ENCODE assay signal across 9 cellular contexts in the genomic region with DNA sequence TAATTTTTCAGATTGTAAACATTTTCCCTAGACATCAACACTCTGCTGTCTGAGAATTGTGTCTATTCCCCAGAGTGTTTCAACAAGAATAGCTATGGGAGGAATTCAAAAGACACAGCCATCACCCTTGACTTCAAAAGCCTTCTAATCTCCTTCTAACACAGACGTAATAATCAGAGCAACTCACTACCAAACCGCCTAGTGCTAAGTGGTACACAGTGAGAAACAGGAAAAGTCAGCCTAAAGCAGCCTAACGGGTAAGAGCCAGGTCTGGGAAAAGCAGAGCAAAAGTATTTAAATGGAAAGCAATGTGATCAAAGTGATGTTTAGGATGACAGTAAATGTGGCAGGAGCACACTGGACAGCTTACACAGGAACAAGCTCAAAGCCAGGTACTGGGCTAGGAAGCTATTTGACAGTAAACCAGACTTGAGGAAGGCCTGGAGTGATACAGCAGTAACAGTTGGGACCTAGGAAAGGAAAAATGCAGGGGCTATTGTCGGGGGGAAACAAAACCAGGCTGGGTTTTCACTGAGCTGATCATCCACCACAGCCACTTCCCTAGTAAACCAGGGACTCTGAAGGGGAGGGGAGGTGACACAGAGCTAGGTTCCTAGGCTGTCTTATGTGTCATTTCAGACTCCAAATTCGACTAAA. TPM values are rescaled to one million over a fixed set of nuclear protein-coding genes. Genes with fewer than 3 reads are reported as not detected.
DNase-seq lines count a peak whose midpoint lies in the region; ATAC-seq, FAIRE-seq and TF ChIP-seq lines count a peak whose summit lies in the region.
"Had no signal": no experiment of that assay in that cellular context is flagged by ENCODE, and none has a peak within 500 bp of the region (broad histone marks: within the 10 kb centered on the region; RNA-seq: fewer than 3 reads in every experiment).

No MANE protein-coding gene starts in this region.

- H3K4me3 ChIP-seq in gastrocnemius medialis: peak overlapping the region in 2 of 4 donors; percentile 3 to 8

- peak; percentile 42 for ATAC-seq in foreskin keratinocyte
- peak; percentile 20 to 29 for ATAC-seq in gastrocnemius medialis
- no peak for ATAC-seq in HG03097 (IDR thresholded peaks at IDR 0.05; ENCODE audit: low FRiP score, unreplicated experiment)
- no peak for ATAC-seq in GM21737 (IDR thresholded peaks at IDR 0.05; ENCODE audit: unreplicated experiment)

- TF ChIP-seq POLR2A in GM12891 (IDR thresholded peaks at IDR 0.05; ENCODE audit: low read depth, low read length) (no peak), gastrocnemius medialis (IDR thresholded peaks at IDR 0.05) (no peak)

- in situ Hi-C loops in gastrocnemius medialis (cut with MboI; ENCODE audit: low sequenced_read_pairs in 4 of 4): no loop called here

- FAIRE-seq in GM12891 (lab: Jason Lieb, UNC): peak; percentile 50
- FAIRE-seq: GM18507 had no signal

- DNase-seq in GM12891 (ENCODE audit: insufficient read length, low spot score): no peak
- peak; percentile 32 for DNase-seq in UCSD-AML1 (lab: John Stamatoyannopoulos, UW; ENCODE audit: unreplicated experiment)
- peak in 1 of 2 donors; percentile 43 for DNase-seq in foreskin keratinocyte
- no peak for DNase-seq in gastrocnemius medialis
- no peak for DNase-seq in NCI-H187 (lab: John Stamatoyannopoulos, UW)
- no peak for DNase-seq in HT-29 (ENCODE audit: low spot score)

- H3K4me1 ChIP-seq in foreskin keratinocyte (peaks cover 32% of the 10 kb centered on the region), gastrocnemius medialis (peaks cover 85 to 97% of the 10 kb centered on the region in 2 donors)

- H3K9me3 ChIP-seq in gastrocnemius medialis: no peaks in the 10 kb centered on the region

- H3K36me3 ChIP-seq in gastrocnemius medialis: peaks cover 0 to 4% of the 10 kb centered on the region in 2 donors

- TF ChIP-seq CTCF in foreskin keratinocyte (conservative IDR thresholded peaks at IDR 0.05) (no peak), gastrocnemius medialis (IDR thresholded peaks at IDR 0.05 in 4 of 5, conservative IDR thresholded peaks at IDR 0.05 in 1 of 5) (no peak)

- intact Hi-C loops in gastrocnemius medialis (cut with DNase I; ENCODE audit: low total_unique reads): no loop called here

- H3K27ac ChIP-seq in foreskin keratinocyte (peak overlapping the region; percentile 36), gastrocnemius medialis (peak overlapping the region; percentile 92 to 98 (median 96))

- H3K27me3 ChIP-seq in foreskin keratinocyte (no peaks in the 10 kb centered on the region), gastrocnemius medialis (no peaks in the 10 kb centered on the region)

TF ChIP-seq in GM12891, 5 proteins besides CTCF, POLR2A, EP300 and RAD21:
- TF ChIP-seq POU2F2 (IDR thresholded peaks at IDR 0.05; ENCODE audit: low read depth, low read length): no peak
- TF ChIP-seq PAX5 (IDR thresholded peaks at IDR 0.05; ENCODE audit: insufficient read depth, low read length, severe bottlenecking): no peak
- no peak for TF ChIP-seq TAF1 (IDR thresholded peaks at IDR 0.05; ENCODE audit: low read depth, low read length)
- peak; percentile 44; the same call in 1 of the 2 replicates for TF ChIP-seq SPI1 (IDR thresholded peaks at IDR 0.05; ENCODE audit: low read depth, low read length)
- no peak for TF ChIP-seq POLR2AphosphoS5 (IDR thresholded peaks at IDR 0.05; ENCODE audit: low read depth, low read length)

RNA-seq across cellular contexts. Expression of gene CORO1C, which starts 29.4 kb away (rescaled TPM):
- polyA plus RNA-seq in GM12891 (2012; ENCODE audit: low read depth, missing spikeins): 61.9 TPM
- total RNA-seq in foreskin keratinocyte (150 and 182 TPM in 2 replicates), gastrocnemius medialis (10 to 100 TPM; 24.7 to 47.6 (median 30.9) TPM)
- 54.3 and 72.1 TPM in 2 replicates for polyA plus RNA-seq in foreskin keratinocyte
- 62.9 and 67.5 TPM in 2 replicates for total RNA-seq in HT-29 (2014; rRNA removed; shearing (Covaris generic))

Comparison
In these comparisons a context has a peak if more than half of its experiments do, and no peak if none do; other contexts are left out.
1. ATAC-seq: peak in foreskin keratinocyte (single experiment) and gastrocnemius medialis (2 of 2); none in HG03097 (single experiment) and GM21737 (single experiment).